In genomic region chr10:97686962-97687784, GRCh38 we compare ENCODE assay signal across 8 cellular contexts. TPM values are rescaled to one million over a fixed set of nuclear protein-coding genes. Genes with fewer than 3 reads are reported as not detected.
DNase-seq lines count a peak whose midpoint lies in the region; ATAC-seq and TF ChIP-seq lines count a peak whose summit lies in the region.

A gene with protein sequence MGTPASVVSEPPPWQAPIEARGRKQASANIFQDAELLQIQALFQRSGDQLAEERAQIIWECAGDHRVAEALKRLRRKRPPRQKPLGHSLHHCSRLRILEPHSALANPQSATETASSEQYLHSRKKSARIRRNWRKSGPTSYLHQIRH (minus strand): TSS chr10:97687241. CDS start chr10:97679905, 7,336 bp downstream.

- H3K27me3 ChIP-seq in left lung, result no peaks in the 10 kb centered on the region

- H3K4me1 ChIP-seq in left lung, result peaks cover 38 to 58% of the 10 kb centered on the region in 2 donors

- H3K36me3 ChIP-seq in left lung, result no peaks in the 10 kb centered on the region

- intact Hi-C loops in left lung (cut with DNase I), result no loop called here

- DNase-seq in NCI-H69 (lab: John Stamatoyannopoulos, UW) (peak; percentile 96), dedifferentiated amniotic fluid mesenchymal stem cell (ENCODE audit: extremely low spot score) (peak; percentile 96), left lung (peak; percentile 99)
- peak; percentile 95 for DNase-seq in activated CD4-positive, alpha-beta T cell treated with anti-CD3 and anti-CD28 coated beads, Interleukin-2, amount 50 U/mL, for 1 hour
- peak; percentile 96 for DNase-seq in stimulated activated CD4-positive, alpha-beta T cell treated with anti-CD3 and anti-CD28 coated beads, Interleukin-2, amount 100 ng/mL, for 4 hours (ENCODE audit: low read depth)

- peak within 1 kb of the TSS; percentile 73 for H3K27ac ChIP-seq in C4-2B
- peak within 1 kb of the TSS; percentile 85 to 95 for H3K27ac ChIP-seq in left lung

- H3K9me3 ChIP-seq in left lung, result no peaks in the 10 kb centered on the region

- H3K4me3 ChIP-seq in left lung, result peak within 1 kb of the TSS; percentile 61 to 75

- TF ChIP-seq CTCF in C4-2B (conservative IDR thresholded peaks at IDR 0.05) (no peak), left lung (IDR thresholded peaks at IDR 0.05) (peak in 1 of 2 donors; percentile 14)

- ATAC-seq in GM19372 (IDR thresholded peaks at IDR 0.05; ENCODE audit: low read depth, unreplicated experiment), result peak; percentile 88
- peak; percentile 92 for ATAC-seq in HG03521 (IDR thresholded peaks at IDR 0.05; ENCODE audit: unreplicated experiment)
- peak; percentile 92 for ATAC-seq in left lung

RNA-seq across cellular contexts. Expression of the gene that starts here (rescaled TPM):
- 10 to 100 TPM; 15.2 to 19.7 TPM for total RNA-seq in left lung

Comparison
In these comparisons a context has a peak if more than half of its experiments do, and no peak if none do; other contexts are left out.
1. Peak in every context shown above with its lines: DNase-seq, ATAC-seq, H3K4me3 ChIP-seq and H3K27ac ChIP-seq.